In genomic region chr21:45551816-45552695, GRCh38 we compare ENCODE assay signal across 12 cellular contexts. TPM values are rescaled to one million over a fixed set of nuclear protein-coding genes. Genes with fewer than 3 reads are reported as not detected.
DNase-seq lines count a peak whose midpoint lies in the region; ATAC-seq, FAIRE-seq and TF ChIP-seq lines count a peak whose summit lies in the region.
"Had no signal": no experiment of that assay in that cellular context is flagged by ENCODE, and none has a peak within 500 bp of the region (broad histone marks: within the 10 kb centered on the region; RNA-seq: fewer than 3 reads in every experiment).

No MANE protein-coding gene starts in this region.

- TF ChIP-seq EP300 in upper lobe of left lung (IDR thresholded peaks at IDR 0.05) = no peak

- no peaks in the 10 kb centered on the region for H3K27me3 ChIP-seq in upper lobe of left lung
- H3K27me3 ChIP-seq: uterus had no signal

- DNase-seq in activated effector memory CD4-positive, alpha-beta T cell treated with anti-CD3 and anti-CD28 coated beads, Interleukin-2, amount 50 U/mL, for 16 hours = peak; percentile 64
- DNase-seq in activated effector memory CD4-positive, alpha-beta T cell treated with Interleukin-2 at 50 U/mL for 16 hours = no peak
- peak in 1 of 2 experiments; percentile 16 for DNase-seq in mesothelial cell of epicardium (ENCODE audit: low spot score in 2 of 2, unreplicated experiment in 2 of 2)
- DNase-seq in upper lobe of left lung = peak in 1 of 2 donors; percentile 19
- DNase-seq in UCSD-AML1 (lab: John Stamatoyannopoulos, UW; ENCODE audit: unreplicated experiment) = no peak
- DNase-seq in T-helper 9 cell = no peak
- DNase-seq in GM12892 (ENCODE audit: insufficient read length) = no peak
- DNase-seq: effector memory CD4-positive, alpha-beta T cell; NCI-H446 treated with DMSO at 0.1 percent for 48 hours; stimulated activated CD4-positive, alpha-beta T cell treated with anti-CD3 and anti-CD28 coated beads, Interleukin-4, amount 100 ng/mL, for 1 hour; uterus had no signal

- no peak for FAIRE-seq in GM12892 (lab: Jason Lieb, UNC)

- 88 to 93% methylated on average over 29 to 30 of the region's 35 CpGs for WGBS in upper lobe of left lung, 2 donors

- no peak for TF ChIP-seq CTCF in mesothelial cell of epicardium (IDR thresholded peaks at IDR 0.05; ENCODE audit: unreplicated experiment)
- TF ChIP-seq CTCF in upper lobe of left lung (IDR thresholded peaks at IDR 0.05) = no peak

- peak overlapping the region; percentile 89 for H3K4me3 Mint-ChIP-seq in activated naive CD4-positive, alpha-beta T cell treated with anti-CD3 and anti-CD28 coated beads, Interleukin-2, amount 50 U/mL, for 24 hours
- H3K4me3 Mint-ChIP-seq in mesothelial cell of epicardium = peak overlapping the region; percentile 22

- H3K4me1 Mint-ChIP-seq in activated naive CD4-positive, alpha-beta T cell treated with anti-CD3 and anti-CD28 coated beads, Interleukin-2, amount 50 U/mL, for 24 hours = peaks cover 35% of the 10 kb centered on the region
- peaks cover 36% of the 10 kb centered on the region for H3K4me1 Mint-ChIP-seq in mesothelial cell of epicardium

- H3K27ac Mint-ChIP-seq in activated naive CD4-positive, alpha-beta T cell treated with anti-CD3 and anti-CD28 coated beads, Interleukin-2, amount 50 U/mL, for 24 hours = peak overlapping the region; percentile 97
- H3K27ac Mint-ChIP-seq in mesothelial cell of epicardium = no peak overlapping the region

- no peak for TF ChIP-seq POLR2A in upper lobe of left lung (IDR thresholded peaks at IDR 0.05)
- no peak for TF ChIP-seq POLR2A in GM12892 (IDR thresholded peaks at IDR 0.05; ENCODE audit: low read depth, low read length)

- H3K9me3 ChIP-seq in upper lobe of left lung = no peaks in the 10 kb centered on the region
- H3K9me3 ChIP-seq: uterus had no signal

- H3K36me3 ChIP-seq in upper lobe of left lung = no peaks in the 10 kb centered on the region
- H3K36me3 ChIP-seq: uterus had no signal

- peaks cover 0 to 42% (median 18%) of the 10 kb centered on the region in 4 donors for H3K4me1 ChIP-seq in upper lobe of left lung
- H3K4me1 ChIP-seq: uterus had no signal

- peak overlapping the region; percentile 76 to 85 (median 81) for H3K27ac ChIP-seq in upper lobe of left lung
- H3K27ac ChIP-seq: uterus had no signal

- H3K4me3 ChIP-seq in upper lobe of left lung = no peak overlapping the region
- H3K4me3 ChIP-seq: uterus had no signal

- no peaks in the 10 kb centered on the region for H3K9me3 Mint-ChIP-seq in activated naive CD4-positive, alpha-beta T cell treated with anti-CD3 and anti-CD28 coated beads, Interleukin-2, amount 50 U/mL, for 24 hours
- no peaks in the 10 kb centered on the region for H3K9me3 Mint-ChIP-seq in mesothelial cell of epicardium

- H3K36me3 Mint-ChIP-seq in activated naive CD4-positive, alpha-beta T cell treated with anti-CD3 and anti-CD28 coated beads, Interleukin-2, amount 50 U/mL, for 24 hours = no peaks in the 10 kb centered on the region
- H3K36me3 Mint-ChIP-seq in mesothelial cell of epicardium = no peaks in the 10 kb centered on the region

- ATAC-seq in upper lobe of left lung (ENCODE audit: low FRiP score in 2 of 2) = no peak

- H3K27me3 Mint-ChIP-seq in activated naive CD4-positive, alpha-beta T cell treated with anti-CD3 and anti-CD28 coated beads, Interleukin-2, amount 50 U/mL, for 24 hours = no peaks in the 10 kb centered on the region
- no peaks in the 10 kb centered on the region for H3K27me3 Mint-ChIP-seq in mesothelial cell of epicardium (ENCODE audit: low read depth)

RNA-seq across cellular contexts. Expression of gene SLC19A1, which starts 9.8 kb away (rescaled TPM):
- total RNA-seq in mesothelial cell of epicardium = 32.6 to 36.8 TPM (median 33.0 TPM) in 3 replicates
- 10 to 100 TPM; 36.4 to 75.6 (median 49.9) TPM for total RNA-seq in upper lobe of left lung
- polyA plus RNA-seq in GM12892 (2012; ENCODE audit: missing spikeins) = 5.6 TPM
